In the genomic region with DNA sequence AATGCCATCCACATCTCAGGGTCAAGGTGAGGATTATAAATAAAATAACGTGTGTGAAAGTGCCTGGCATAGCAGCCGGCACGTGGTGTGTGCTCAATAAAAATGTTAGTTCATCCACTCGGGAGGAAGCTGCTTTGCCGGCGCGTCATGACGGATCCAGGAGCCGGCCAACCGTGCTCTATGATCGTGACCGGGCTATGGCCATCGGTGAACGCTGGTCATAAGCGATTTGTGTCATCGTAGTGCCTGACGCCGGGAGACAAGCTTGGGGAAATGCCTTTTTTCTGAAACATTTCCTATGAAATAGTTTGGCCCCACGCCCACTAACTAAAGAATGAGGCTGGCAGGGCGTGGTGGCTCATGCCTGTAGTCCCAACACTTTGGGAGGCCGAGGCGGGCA, we compare ENCODE assay signal across 8 cellular contexts.
DNase-seq lines count a peak whose midpoint lies in the region; ATAC-seq, FAIRE-seq and TF ChIP-seq lines count a peak whose summit lies in the region.

No MANE protein-coding gene starts in this region.

- H3K4me1 ChIP-seq in ACC112 (ENCODE audit: control insufficient read depth, insufficient read depth, low read length, unreplicated experiment) (peaks cover 8% of the 10 kb centered on the region), PC-3 (ENCODE audit: insufficient read depth, low read length) (peaks cover 12% of the 10 kb centered on the region), H1 (replicated peaks in 1 of 4; ENCODE audit: control insufficient read depth in 3 of 4, insufficient read depth in 4 of 4, low read length in 3 of 4) (peaks cover 0 to 5% (median under 1%) of the 10 kb centered on the region in 4 experiments; a peak in 6 of 7 replicates), mucosa of rectum (ENCODE audit: control insufficient read depth in 2 of 2, insufficient read depth in 2 of 2, low read length in 2 of 2) (peaks cover 0 to 9% of the 10 kb centered on the region in 2 donors), aorta (ENCODE audit: control insufficient read depth in 1 of 2, insufficient read depth in 2 of 2, low read length in 2 of 2) (no peaks in the 10 kb centered on the region)

- no peaks in the 10 kb centered on the region for H4K20me1 ChIP-seq in PC-3 (ENCODE audit: low read length)
- no peaks in the 10 kb centered on the region for H4K20me1 ChIP-seq in H1 (replicated peaks in 1 of 2; ENCODE audit: control insufficient read depth in 1 of 2, insufficient read depth in 2 of 2, low read length in 2 of 2)

- H3F3A ChIP-seq in PC-3 (ENCODE audit: low read length, unreplicated experiment): no peaks in the 10 kb centered on the region

- no TSS peak for BruUV-seq in PC-3 (replicated peaks; lab: Mats Ljungman, UMichigan)

- ATAC-seq in PC-3: peak; percentile 70
- peak; percentile 81 for ATAC-seq in aorta (ENCODE audit: low FRiP score)

- H3K56ac ChIP-seq in H1 (replicated peaks; ENCODE audit: insufficient read length, low read depth, low read length): no peak overlapping the region

- 57% methylated on average over 22 of the region's 22 CpGs; no CpG with 5 or more reads in 1 of the 2 experiments for WGBS in H1 (ENCODE audit: extremely low coverage in 1 of 2, insufficient coverage in 1 of 2, insufficient read length in 1 of 2, insufficient replicate concordance in 2 of 2, low coverage in 1 of 2, low lambda C conversion rate in 2 of 2, missing lambda C conversion rate in 1 of 2), 2 experiments
- 4 to 7% methylated on average over 22 of the region's 22 CpGs for whole genome bisulfite sequencing in aorta, 2 donors

- no peak overlapping the region for H2AK5ac ChIP-seq in H1 (ENCODE audit: low read depth, low read length)

- H3K27ac ChIP-seq in ACC112 (ENCODE audit: low read depth, low read length) (peak overlapping the region; percentile 96), PC-3 (ENCODE audit: low read length) (peak overlapping the region; percentile 71), H1 (ENCODE audit: low read depth, low read length) (no peak overlapping the region), mucosa of rectum (ENCODE audit: low read depth in 2 of 2, low read length in 2 of 2) (peak overlapping the region; percentile 38 to 48), aorta (ENCODE audit: low read depth in 1 of 2, low read length in 2 of 2) (peak overlapping the region; percentile 58 to 75)

- H2AFZ ChIP-seq in ACC112 (ENCODE audit: low read length, unreplicated experiment) (peak overlapping the region; percentile 75), PC-3 (ENCODE audit: low read length) (peak overlapping the region; percentile 87), H1 (ENCODE audit: low read length) (no peak overlapping the region)

- intact Hi-C loops in PC-3 (cut with micrococcal nuclease): no loop called here
- intact Hi-C loops in aorta (cut with DNase I): loop anchor here (2.0 to 10.0 kb wide), 2 partner anchors 72 to 74 kb away; a partner anchor contains a TSS

- no peak overlapping the region for H3K14ac ChIP-seq in H1 (ENCODE audit: insufficient read length)

- 0 out of 2 replicates have a peak overlapping the region, but pooled peaks have one; percentile 72 for H2BK20ac ChIP-seq in H1 (ENCODE audit: low read length)

- CTCF ChIA-PET in PC-3 (lab: Charles Lee): no interaction called here
- CTCF ChIA-PET in H1 (lab: Charles Lee; ENCODE audit: partially characterized antibody): interaction anchor here (0.6 to 5.1 kb wide), 6 partner anchors 9 to 1769 kb away, joined by 3 to 32 read pairs (median 4); no protein-coding TSS in a partner anchor

- no peak for TF ChIP-seq RAD21 in H1 (IDR thresholded peaks at IDR 0.05 in 1 of 2, conservative IDR thresholded peaks at IDR 0.05 in 1 of 2; ENCODE audit: low read depth in 2 of 2, low read length in 2 of 2)

- H4K8ac ChIP-seq in H1 (ENCODE audit: extremely low read depth, insufficient read depth, low read length): no peak overlapping the region

- H3K9me3 ChIP-seq in PC-3 (ENCODE audit: low read length) (no peaks in the 10 kb centered on the region), H1 (ENCODE audit: insufficient read depth in 2 of 2, low read depth in 1 of 2, low read length in 1 of 2) (no peaks in the 10 kb centered on the region), mucosa of rectum (ENCODE audit: control insufficient read depth in 2 of 2, low read length in 2 of 2) (no peaks in the 10 kb centered on the region), aorta (ENCODE audit: control insufficient read depth, low read length) (no peaks in the 10 kb centered on the region)

- TF ChIP-seq EP300 in H1 (IDR thresholded peaks at IDR 0.05; ENCODE audit: borderline replicate concordance in 1 of 2, low read depth in 2 of 2, low read length in 2 of 2): no peak

- H3K27me3 ChIP-seq in ACC112 (ENCODE audit: insufficient read depth, low read length) (no peaks in the 10 kb centered on the region), PC-3 (ENCODE audit: low read length) (no peaks in the 10 kb centered on the region), H1 (replicated peaks in 1 of 4; ENCODE audit: control insufficient read depth in 3 of 4, extremely low read depth in 1 of 4, insufficient read depth in 3 of 4, low read length in 3 of 4) (peaks cover 0 to 26% (median 21%) of the 10 kb centered on the region in 4 experiments; a peak in 6 of 7 replicates), mucosa of rectum (ENCODE audit: control insufficient read depth in 2 of 2, insufficient read depth in 2 of 2, low read length in 2 of 2) (peaks cover 0 to 5% of the 10 kb centered on the region in 2 donors), aorta (ENCODE audit: control insufficient read depth in 1 of 2, insufficient read depth in 2 of 2, low read length in 1 of 2) (no peaks in the 10 kb centered on the region)

- no peak overlapping the region for H2BK5ac ChIP-seq in H1 (ENCODE audit: low read depth, low read length)

- no peak overlapping the region for H4K91ac ChIP-seq in H1 (replicated peaks; ENCODE audit: insufficient read length, low read length)

- H3K9me2 ChIP-seq in PC-3 (replicated peaks; ENCODE audit: low read length): no peaks in the 10 kb centered on the region

- peak; percentile 82 for DNase-seq in PC-3
- DNase-seq in H1 (ENCODE audit: low read depth in 1 of 2, low spot score in 2 of 2): no peak
- peak; percentile 82 to 93 for DNase-seq in aorta
- no peak for DNase-seq in GF-D8 (lab: John Stamatoyannopoulos, UW)
- DNase-seq in occipital lobe (lab: John Stamatoyannopoulos, UW): no peak
- no peak for DNase-seq in OCI-M1 (lab: John Stamatoyannopoulos, UW)

- TF ChIP-seq CTCF in PC-3 (conservative IDR thresholded peaks at IDR 0.05; ENCODE audit: low read depth, low read length) (no peak), H1 (IDR thresholded peaks at IDR 0.05; ENCODE audit: control extremely low read depth in 1 of 3, insufficient read depth in 1 of 3, low read depth in 1 of 3, low read length in 3 of 3) (no peak)

- no peak overlapping the region for H3K23ac ChIP-seq in H1 (ENCODE audit: insufficient read length)

- H2BK12ac ChIP-seq in H1 (ENCODE audit: low read depth, low read length): no peak overlapping the region

- H3K36me3 ChIP-seq in ACC112 (ENCODE audit: insufficient read depth, low read length) (no peaks in the 10 kb centered on the region), PC-3 (ENCODE audit: low read depth, low read length) (no peaks in the 10 kb centered on the region), H1 (ENCODE audit: control insufficient read depth in 2 of 4, insufficient read depth in 4 of 4, low read length in 3 of 4) (no peaks in the 10 kb centered on the region), mucosa of rectum (ENCODE audit: control insufficient read depth in 2 of 2, insufficient read depth in 2 of 2, low read length in 2 of 2) (no peaks in the 10 kb centered on the region), aorta (ENCODE audit: control insufficient read depth in 1 of 2, insufficient read depth in 2 of 2, low read length in 1 of 2) (no peaks in the 10 kb centered on the region)

- peak overlapping the region; percentile 84 for H3K4me2 ChIP-seq in PC-3 (ENCODE audit: low read length)
- peak overlapping the region; percentile 68 to 93 for H3K4me2 ChIP-seq in H1 (ENCODE audit: insufficient read depth in 1 of 2, low read depth in 2 of 2, low read length in 2 of 2)

- no peak overlapping the region for H2BK120ac ChIP-seq in H1 (replicated peaks; ENCODE audit: low read depth, low read length)

- peak overlapping the region; percentile 72 for H3K9ac ChIP-seq in PC-3 (ENCODE audit: low read length)
- no peak overlapping the region for H3K9ac ChIP-seq in H1 (replicated peaks in 1 of 4; ENCODE audit: extremely low read depth in 1 of 4, low read depth in 3 of 4, low read length in 3 of 4)
- H3K9ac ChIP-seq in mucosa of rectum (ENCODE audit: low read depth in 1 of 2, low read length in 2 of 2): peak overlapping the region in 1 of 2 donors; percentile 62

- no peak for FAIRE-seq in H1 (lab: Jason Lieb, UNC)

- H3K18ac ChIP-seq in H1 (ENCODE audit: extremely low read depth, low read length): no peak overlapping the region

- H3K79me2 ChIP-seq in ACC112 (ENCODE audit: control insufficient read depth, insufficient read depth, low read length, unreplicated experiment) (peaks cover 7% of the 10 kb centered on the region), PC-3 (ENCODE audit: low read length) (no peaks in the 10 kb centered on the region), H1 (ENCODE audit: control insufficient read depth in 1 of 2, insufficient read depth in 2 of 2, low read length in 2 of 2) (no peaks in the 10 kb centered on the region)

- TF ChIP-seq POLR2A in H1 (IDR thresholded peaks at IDR 0.05; ENCODE audit: control extremely low read depth in 1 of 2, low read depth in 2 of 2, low read length in 2 of 2): no peak

- no peak overlapping the region for H2BK15ac ChIP-seq in H1 (ENCODE audit: low read length)

- H3K4ac ChIP-seq in H1 (replicated peaks; ENCODE audit: insufficient read length, low read depth, low read length): no peak overlapping the region

- H3K79me1 ChIP-seq in H1 (ENCODE audit: low read depth, low read length): no peaks in the 10 kb centered on the region

- peaks cover 10% of the 10 kb centered on the region; the same call in 1 of the 2 replicates for H3K23me2 ChIP-seq in H1 (ENCODE audit: low read depth, low read length)

- H3K4me3 ChIP-seq in ACC112 (ENCODE audit: low read depth, low read length) (peak overlapping the region; percentile 78), PC-3 (ENCODE audit: low read length) (peak overlapping the region; percentile 62), H1 (ENCODE audit: extremely low read depth in 1 of 4, insufficient read depth in 2 of 4, low read depth in 3 of 4, low read length in 4 of 4) (peak overlapping the region; percentile 27 to 61 (median 34)), mucosa of rectum (ENCODE audit: low read length in 2 of 2) (peak overlapping the region; percentile 56 to 62), aorta (ENCODE audit: low read length in 2 of 2) (peak overlapping the region; percentile 1 to 21)

- no peak overlapping the region for H4K5ac ChIP-seq in H1 (ENCODE audit: insufficient read length, low read depth, low read length)

- POLR2A ChIA-PET in PC-3 (lab: Charles Lee; ENCODE audit: unreplicated experiment) (no interaction called here), H1 (lab: Charles Lee; ENCODE audit: partially characterized antibody) (no interaction called here)

TF ChIP-seq in H1, 55 proteins besides CTCF, POLR2A, EP300 and RAD21 (continues in another document):
- TF ChIP-seq, protein P1, sequence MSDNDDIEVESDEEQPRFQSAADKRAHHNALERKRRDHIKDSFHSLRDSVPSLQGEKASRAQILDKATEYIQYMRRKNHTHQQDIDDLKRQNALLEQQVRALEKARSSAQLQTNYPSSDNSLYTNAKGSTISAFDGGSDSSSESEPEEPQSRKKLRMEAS (IDR thresholded peaks at IDR 0.05): 0 out of 2 replicates have a peak, but pooled peaks have one; percentile 1

Comparison
In these comparisons a context has a peak if more than half of its experiments do, and no peak if none do; other contexts are left out.
1. H3K4me3 ChIP-seq: peak in every context shown above with its lines; median percentile 78 in ACC112; 62 in PC-3; 59 in mucosa of rectum; 34 in H1; 11 in aorta.
2. DNase-seq: peak in PC-3 (single experiment) and aorta (2 of 2); none in H1 (0 of 2), GF-D8 (single experiment), occipital lobe (single experiment) and OCI-M1 (single experiment).